In the genomic region with DNA sequence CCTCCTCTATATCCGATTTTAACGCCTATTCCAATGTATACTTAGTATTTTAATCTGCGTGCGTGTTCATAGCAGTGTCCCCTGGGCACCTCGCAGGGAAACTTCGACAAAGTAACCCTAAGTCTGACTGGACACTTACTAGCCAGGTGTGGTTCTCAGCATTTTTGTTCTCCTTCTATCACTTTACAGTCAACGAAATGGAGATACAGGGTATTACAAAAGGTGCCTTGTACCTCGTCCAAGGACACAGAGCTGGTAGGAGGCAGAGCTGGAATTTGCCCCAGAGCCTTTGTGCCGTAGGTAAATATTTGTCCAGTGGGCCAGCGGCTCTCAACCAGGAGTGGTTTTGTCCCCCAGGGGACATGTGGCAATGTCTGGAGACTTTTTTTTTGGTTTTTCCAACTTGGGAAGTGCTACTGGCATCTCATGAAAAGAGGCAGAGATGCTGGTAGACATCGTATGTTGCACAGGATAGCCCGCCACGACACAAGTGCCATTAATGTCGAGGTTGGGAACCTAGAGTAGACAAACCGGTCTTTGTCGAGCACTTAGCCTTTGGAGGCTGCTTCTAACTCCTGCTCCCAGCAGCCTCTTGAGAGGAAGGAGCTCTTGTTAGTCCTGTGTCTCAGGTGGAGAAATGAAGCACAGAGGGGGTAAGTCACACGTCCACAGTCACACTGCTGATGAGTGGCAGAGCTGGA, we compare ENCODE assay signal across 9 cellular contexts. TPM values are rescaled to one million over a fixed set of nuclear protein-coding genes. Genes with fewer than 3 reads are reported as not detected.
DNase-seq lines count a peak whose midpoint lies in the region; ATAC-seq and TF ChIP-seq lines count a peak whose summit lies in the region.
"Had no signal": no experiment of that assay in that cellular context is flagged by ENCODE, and none has a peak within 500 bp of the region (broad histone marks: within the 10 kb centered on the region; RNA-seq: fewer than 3 reads in every experiment).

No MANE protein-coding gene starts in this region.

- WGBS in right lobe of liver (ENCODE audit: insufficient coverage, low coverage, low lambda C conversion rate, missing lambda C conversion rate), result 16% methylated on average over 16 of the region's 17 CpGs

- no peaks in the 10 kb centered on the region for H3K27me3 ChIP-seq in left ventricle myocardium inferior (ENCODE audit: low read depth)
- H3K27me3 ChIP-seq in right lobe of liver, result no peaks in the 10 kb centered on the region
- H3K27me3 ChIP-seq in uterus, result no peaks in the 10 kb centered on the region

- H3K9me3 ChIP-seq in left ventricle myocardium inferior (replicated peaks) (no peaks in the 10 kb centered on the region), right lobe of liver (no peaks in the 10 kb centered on the region), uterus (no peaks in the 10 kb centered on the region)

- peak overlapping the region; percentile 22 for H3K27ac Mint-ChIP-seq in activated naive CD8-positive, alpha-beta T cell treated with anti-CD3 and anti-CD28 coated beads, Interleukin-2, amount 50 U/mL, for 24 hours

- intact Hi-C loops in left ventricle myocardium inferior (cut with micrococcal nuclease), result no loop called here
- intact Hi-C loops in left cardiac atrium (cut with DNase I), result no loop called here
- intact Hi-C loops in right lobe of liver (cut with DNase I), result no loop called here
- intact Hi-C loops in uterus (cut with DNase I; ENCODE audit: low total_unique reads), result no loop called here

- TF ChIP-seq CTCF in left ventricle myocardium inferior (IDR thresholded peaks at IDR 0.05; ENCODE audit: borderline replicate concordance) (no peak), right lobe of liver (IDR thresholded peaks at IDR 0.05) (no peak), uterus (IDR thresholded peaks at IDR 0.05) (no peak)

- H3K27ac ChIP-seq in left ventricle myocardium inferior (replicated peaks) (peak overlapping the region; percentile 91), right lobe of liver (peak overlapping the region; percentile 51 to 81 (median 67)), uterus (peak overlapping the region; percentile 93)

- H3K4me3 Mint-ChIP-seq in activated naive CD8-positive, alpha-beta T cell treated with anti-CD3 and anti-CD28 coated beads, Interleukin-2, amount 50 U/mL, for 24 hours, result peak overlapping the region; percentile 81

- no peak for ATAC-seq in left cardiac atrium
- ATAC-seq in activated naive CD8-positive, alpha-beta T cell treated with anti-CD3 and anti-CD28 coated beads, Interleukin-2, amount 50 U/mL, for 24 hours, result no peak
- ATAC-seq in right lobe of liver, result peak; percentile 26 to 52 (median 30)
- no peak for ATAC-seq in GM18520 (IDR thresholded peaks at IDR 0.05; ENCODE audit: unreplicated experiment)

- H3K4me3 ChIP-seq in left ventricle myocardium inferior (peak overlapping the region; percentile 81), right lobe of liver (peak overlapping the region; percentile 54 to 68 (median 63)), uterus (peak overlapping the region; percentile 57 to 66)

- H3K4me1 ChIP-seq in left ventricle myocardium inferior (peaks cover 23% of the 10 kb centered on the region), right lobe of liver (peaks cover 0 to 71% (median 34%) of the 10 kb centered on the region in 4 donors), uterus (no peaks in the 10 kb centered on the region)

- H3K9me3 Mint-ChIP-seq in activated naive CD8-positive, alpha-beta T cell treated with anti-CD3 and anti-CD28 coated beads, Interleukin-2, amount 50 U/mL, for 24 hours, result no peaks in the 10 kb centered on the region

- TF ChIP-seq POLR2A in right lobe of liver (IDR thresholded peaks at IDR 0.05) (no peak), uterus (IDR thresholded peaks at IDR 0.05) (no peak)

- peaks cover 38% of the 10 kb centered on the region for H3K4me1 Mint-ChIP-seq in activated naive CD8-positive, alpha-beta T cell treated with anti-CD3 and anti-CD28 coated beads, Interleukin-2, amount 50 U/mL, for 24 hours

- DNase-seq in left ventricle myocardium inferior, result no peak
- no peak for DNase-seq in left cardiac atrium
- no peak for DNase-seq in activated naive CD8-positive, alpha-beta T cell treated with anti-CD3 and anti-CD28 coated beads, Interleukin-2, amount 50 U/mL, for 24 hours
- peak; percentile 63 to 90 (median 82) for DNase-seq in right lobe of liver
- no peak for DNase-seq in uterus
- no peak for DNase-seq in T1000 (lab: John Stamatoyannopoulos, UW)
- no peak for DNase-seq in mesenteric fat pad (ENCODE audit: low spot score)

- no peaks in the 10 kb centered on the region for H3K36me3 Mint-ChIP-seq in activated naive CD8-positive, alpha-beta T cell treated with anti-CD3 and anti-CD28 coated beads, Interleukin-2, amount 50 U/mL, for 24 hours (ENCODE audit: low read depth)

- H3K27me3 Mint-ChIP-seq in activated naive CD8-positive, alpha-beta T cell treated with anti-CD3 and anti-CD28 coated beads, Interleukin-2, amount 50 U/mL, for 24 hours, result no peaks in the 10 kb centered on the region

- peaks cover 9% of the 10 kb centered on the region for H3K36me3 ChIP-seq in left ventricle myocardium inferior
- peaks cover 0 to 6% (median 0%) of the 10 kb centered on the region in 4 donors for H3K36me3 ChIP-seq in right lobe of liver
- no peaks in the 10 kb centered on the region for H3K36me3 ChIP-seq in uterus

RNA-seq across cellular contexts. Expression of a gene that starts 1.1 kb away (rescaled TPM):
- total RNA-seq in left ventricle myocardium inferior, result 19.2 TPM
- total RNA-seq in left cardiac atrium, result 10 to 100 TPM; 18.3 to 20.8 TPM
- 10 to 100 TPM; 23.2 to 38.4 (median 30.8) TPM for total RNA-seq in right lobe of liver
- total RNA-seq in uterus, result 10 to 100 TPM in 3 of 4 donors, 1 to 10 TPM in 1; 5.3 to 38.9 (median 21.0) TPM
- total RNA-seq in mesenteric fat pad, result 17.3 TPM

RNA-seq across cellular contexts. Expression of a gene that starts 21.1 kb away (rescaled TPM):
- total RNA-seq in left ventricle myocardium inferior (31.8 TPM), left cardiac atrium (10 to 100 TPM; 27.5 to 37.9 TPM), right lobe of liver (10 to 100 TPM; 15.8 to 26.0 (median 22.5) TPM), uterus (10 to 100 TPM in 2 of 4 donors, 1 to 10 TPM in 1, not detected in 1; 3.3 to 32.1 (median 21.5) TPM), mesenteric fat pad (35.1 TPM)

RNA-seq across cellular contexts. Expression of a gene that starts 33.6 kb away (rescaled TPM):
- total RNA-seq in left ventricle myocardium inferior, result not detected
- not detected for total RNA-seq in left cardiac atrium
- under 1 TPM in 2 of 6 experiments, not detected in 4; 0.42 to 0.46 TPM for total RNA-seq in right lobe of liver
- not detected for total RNA-seq in uterus
- total RNA-seq in mesenteric fat pad, result not detected
- total RNA-seq: cerebellum had no signal

RNA-seq across cellular contexts. Expression of a gene that starts 55.3 kb away (rescaled TPM):
- total RNA-seq in left ventricle myocardium inferior (not detected), left cardiac atrium (not detected), right lobe of liver (not detected), uterus (not detected), mesenteric fat pad (not detected)
- total RNA-seq: cerebellum had no signal

RNA-seq across cellular contexts. Expression of a gene that starts 59.8 kb away (rescaled TPM):
- total RNA-seq in left ventricle myocardium inferior (not detected), left cardiac atrium (not detected), right lobe of liver (not detected), uterus (not detected), mesenteric fat pad (not detected)
- total RNA-seq: cerebellum had no signal

Comparison
In these comparisons a context has a peak if more than half of its experiments do, and no peak if none do; other contexts are left out.
1. DNase-seq: peak in right lobe of liver (3 of 3); none in left ventricle myocardium inferior (single experiment), left cardiac atrium (single experiment), activated naive CD8-positive, alpha-beta T cell treated with anti-CD3 and anti-CD28 coated beads, Interleukin-2, amount 50 U/mL, for 24 hours (single experiment), uterus (0 of 2), T1000 (single experiment) and mesenteric fat pad (single experiment).
2. ATAC-seq: peak in right lobe of liver (4 of 4); none in left cardiac atrium (0 of 2), activated naive CD8-positive, alpha-beta T cell treated with anti-CD3 and anti-CD28 coated beads, Interleukin-2, amount 50 U/mL, for 24 hours (single experiment) and GM18520 (single experiment).
3. Peak in every context shown above with its lines, with median percentiles within 50 percentile points of each other: H3K27ac ChIP-seq and H3K4me3 ChIP-seq.